ENCODE assay signal across 24 cellular contexts in genomic region chr9:107815782-107816181, GRCh38.
"Had no signal": no experiment of that assay in that cellular context is flagged by ENCODE, and none has a peak within 500 bp of the region (broad histone marks: within the 10 kb centered on the region; RNA-seq: fewer than 3 reads in every experiment).

No MANE protein-coding gene starts in this region.

- H3K9ac ChIP-seq: SK-N-SH had no signal

- H3K4me3 Mint-ChIP-seq: T-cell had no signal

- H3K9me3 ChIP-seq: SK-N-SH had no signal

- H3K27ac ChIP-seq: RWPE1 had no signal

- H3K4me1 Mint-ChIP-seq: T-cell had no signal

- H3K4me2 ChIP-seq: SK-N-SH had no signal

- H3K36me3 Mint-ChIP-seq: T-cell had no signal

- H3K27ac Mint-ChIP-seq: T-cell had no signal

- ATAC-seq: HepG2, Panc1, PC-3, T-cell had no signal

- DNase-seq: IMR-90; NCI-H1092; NCI-H1105 treated with DMSO at 0.1 percent for 48 hours; NCI-H1417 treated with DMSO at 0.1 percent for 48 hours; NCI-H146; NCI-H1694 treated with DMSO at 0.1 percent for 48 hours; NCI-H1930; NCI-H2081; NCI-H2171; NCI-H226; NCI-H446; NCI-H510A; NCI-H524 treated with DMSO at 0.1 percent for 48 hours; NCI-H69; NCI-H774; NK-92 treated with Interleukin-12 subunit alpha and Interleukin-12 subunit beta, amount 100 ng/mL, for 24 hours; PC-3; SHP77; SK-N-SH; SW 1271; T-cell had no signal

- H3K27me3 Mint-ChIP-seq: T-cell had no signal
